ENCODE assay signal across 21 cellular contexts in the genomic region with DNA sequence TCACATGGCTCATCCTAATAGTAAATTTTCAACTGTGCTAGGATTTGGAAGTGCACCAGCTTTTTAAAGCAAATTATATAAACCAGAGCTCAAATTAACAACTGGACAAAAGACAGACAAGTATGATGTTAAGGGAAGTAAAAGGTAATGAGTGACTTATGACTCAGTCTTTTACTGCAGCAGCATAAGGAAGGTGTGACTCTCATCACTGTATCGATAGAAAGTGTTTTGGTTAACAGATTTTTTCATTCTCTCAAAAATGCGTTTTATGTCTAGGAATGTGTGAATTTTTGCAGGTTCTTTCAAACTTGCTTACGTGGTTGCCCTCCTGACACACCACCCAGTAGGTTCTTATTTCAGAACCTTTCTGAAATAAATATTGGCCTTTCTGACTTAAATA.
A peak's percentile ranks its signal among the peaks of the same experiment; 100 is the strongest.
DNase-seq lines count a peak whose midpoint lies in the region; ATAC-seq and TF ChIP-seq lines count a peak whose summit lies in the region.
"Had no signal": no experiment of that assay in that cellular context is flagged by ENCODE, and none has a peak within 500 bp of the region (broad histone marks: within the 10 kb centered on the region; RNA-seq: fewer than 3 reads in every experiment).

No MANE protein-coding gene starts in this region.

- H3K4me3 ChIP-seq in mammary epithelial cell (replicated peaks in 1 of 3; ENCODE audit: insufficient read depth in 1 of 3, low read depth in 2 of 3, low read length in 3 of 3): no peak overlapping the region
- H3K4me3 ChIP-seq in breast epithelium: no peak overlapping the region
- no peak overlapping the region for H3K4me3 ChIP-seq in epithelial cell of esophagus (ENCODE audit: low read length)
- H3K4me3 ChIP-seq in foreskin fibroblast (ENCODE audit: low read depth in 1 of 2, low read length in 2 of 2): no peak overlapping the region
- H3K4me3 ChIP-seq: coronary artery had no signal

- H3K27me3 ChIP-seq in mammary epithelial cell (ENCODE audit: insufficient read depth, low read length): no peaks in the 10 kb centered on the region
- H3K27me3 ChIP-seq in breast epithelium: no peaks in the 10 kb centered on the region

- peak; percentile 66 for ATAC-seq in HG03354 (IDR thresholded peaks at IDR 0.05; ENCODE audit: poor library complexity, severe bottlenecking, unreplicated experiment)
- no peak for ATAC-seq in sciatic nerve
- ATAC-seq in HG03342 (IDR thresholded peaks at IDR 0.05; ENCODE audit: unreplicated experiment): no peak
- ATAC-seq: activated T-cell treated with anti-CD3 and anti-CD28 coated beads, Interleukin-2, amount 50 U/mL, for 4 hours; stimulated activated naive B cell treated with anti-CD40 and anti-IgM and Interleukin-4, amounts not matched to agents 10 μg/mL and 1 μg/mL and 100 μg/mL, for 72 hours had no signal

- no peak overlapping the region for H3K27ac ChIP-seq in mammary epithelial cell (ENCODE audit: insufficient read depth, low read depth, low read length)
- H3K27ac ChIP-seq in breast epithelium: no peak overlapping the region
- H3K27ac ChIP-seq: coronary artery had no signal

- H3K9me3 ChIP-seq in mammary epithelial cell (replicated peaks; ENCODE audit: insufficient read depth, low read length) (no peaks in the 10 kb centered on the region), breast epithelium (no peaks in the 10 kb centered on the region)

- 94% methylated on average over 3 of the region's 3 CpGs for WGBS in mammary epithelial cell (ENCODE audit: low coverage, missing lambda C conversion rate)

- in situ Hi-C loops in mammary epithelial cell (cut with MboI; ENCODE audit: low sequenced_read_pairs in 2 of 2): no loop called here

- CTCF ChIA-PET in mammary epithelial cell (lab: Charles Lee; ENCODE audit: low non-redundant PET): no interaction called here

- no peaks in the 10 kb centered on the region for H3K79me2 ChIP-seq in mammary epithelial cell (ENCODE audit: insufficient read depth, low read length)

- DNase-seq in mammary epithelial cell: peak; percentile 7
- no peak for DNase-seq in breast epithelium (ENCODE audit: low spot score in 2 of 2)
- DNase-seq in epithelial cell of esophagus (ENCODE audit: low read depth): peak; percentile 48
- peak; percentile 89 for DNase-seq in renal cortical epithelial cell (ENCODE audit: low read depth)
- no peak for DNase-seq in foreskin fibroblast
- no peak for DNase-seq in sciatic nerve (ENCODE audit: low spot score)
- DNase-seq: activated CD4-positive, alpha-beta memory T cell treated with anti-CD3 and anti-CD28 coated beads for 36 hours; activated T-cell treated with anti-CD3 and anti-CD28 coated beads, Interleukin-2, amount 50 U/mL, for 4 hours; C1 segment of cervical spinal cord; DMS153; erythroblast; Kasumi-1; mesendoderm; NCI-H1105; NCI-H2171; RPMI8226; stimulated activated naive B cell treated with anti-CD40 and anti-IgM and Interleukin-4, amounts not matched to agents 10 μg/mL and 1 μg/mL and 100 μg/mL, for 72 hours; trophoblast cell had no signal

- dilution Hi-C loops in mammary epithelial cell (cut with HindIII; ENCODE audit: low sequenced_read_pairs): no loop called here

- H4K20me1 ChIP-seq in mammary epithelial cell (ENCODE audit: insufficient read depth, low read length): no peaks in the 10 kb centered on the region

- TF ChIP-seq CTCF in mammary epithelial cell (conservative IDR thresholded peaks at IDR 0.05 in 1 of 2, IDR thresholded peaks at IDR 0.05 in 1 of 2; ENCODE audit: extremely low read depth in 1 of 2, insufficient read depth in 1 of 2, low read depth in 1 of 2, low read length in 2 of 2): no peak
- no peak for TF ChIP-seq CTCF in breast epithelium (IDR thresholded peaks at IDR 0.05)
- TF ChIP-seq CTCF in epithelial cell of esophagus (IDR thresholded peaks at IDR 0.05; ENCODE audit: insufficient read depth, low read depth, low read length, missing control alignments): no peak
- no peak for TF ChIP-seq CTCF in foreskin fibroblast (IDR thresholded peaks at IDR 0.05; ENCODE audit: low read depth, low read length)

- H3K9ac ChIP-seq in mammary epithelial cell (ENCODE audit: insufficient read depth, low read length): no peak overlapping the region

- intact Hi-C loops in mammary epithelial cell (cut with micrococcal nuclease): no loop called here
- intact Hi-C loops in breast epithelium (cut with DNase I; ENCODE audit: low total_unique reads): no loop called here
- intact Hi-C loops in sciatic nerve (cut with DNase I): no loop called here

- BruUV-seq in mammary epithelial cell (replicated peaks; lab: Mats Ljungman, UMichigan): no TSS peak

- no peak overlapping the region for H3K4me2 ChIP-seq in mammary epithelial cell (ENCODE audit: insufficient read depth, low read depth, low read length)

- no peak for TF ChIP-seq POLR2A in breast epithelium (IDR thresholded peaks at IDR 0.05)

- H3K36me3 ChIP-seq in mammary epithelial cell (ENCODE audit: insufficient read depth, low read length) (no peaks in the 10 kb centered on the region), breast epithelium (no peaks in the 10 kb centered on the region)

- H3K4me1 ChIP-seq in mammary epithelial cell (ENCODE audit: insufficient read depth, low read length): no peaks in the 10 kb centered on the region
- no peaks in the 10 kb centered on the region for H3K4me1 ChIP-seq in breast epithelium

- no peak overlapping the region for H2AFZ ChIP-seq in mammary epithelial cell (ENCODE audit: low read depth, low read length)

Comparison
In these comparisons a context has a peak if more than half of its experiments do, and no peak if none do; other contexts are left out.
1. DNase-seq: peak in mammary epithelial cell (single experiment), epithelial cell of esophagus (single experiment) and renal cortical epithelial cell (single experiment); none in breast epithelium (0 of 2), foreskin fibroblast (0 of 2) and sciatic nerve (single experiment).